ENCODE assay signal across 1 cellular context in the genomic region with DNA sequence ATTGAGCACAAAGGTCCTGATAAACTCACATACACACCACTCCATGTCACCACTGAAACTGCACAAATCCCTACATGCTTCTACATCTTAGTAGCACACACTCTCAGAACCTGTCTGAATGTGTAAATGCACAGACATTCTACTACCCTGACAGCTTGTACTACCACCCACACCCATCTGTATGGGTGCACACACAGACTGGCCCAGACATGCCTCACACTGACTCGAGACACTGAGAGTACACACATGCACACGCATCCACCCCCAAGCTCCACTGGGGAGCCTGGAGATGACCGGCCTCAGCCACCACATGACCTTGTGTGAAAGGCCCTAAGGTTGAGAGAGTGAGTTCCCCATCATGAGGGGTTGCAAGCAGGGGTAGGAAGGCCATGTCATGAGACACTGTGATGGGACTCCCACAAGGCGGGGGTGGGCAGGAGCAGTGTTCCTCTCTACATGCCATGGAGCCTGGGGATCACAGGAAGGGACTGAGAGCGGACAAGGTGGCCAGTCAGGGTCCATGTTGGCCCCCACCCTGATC.
TF ChIP-seq lines count a peak whose summit lies in the region.

No MANE protein-coding gene starts in this region.

TF ChIP-seq in HepG2, 621 proteins besides CTCF, POLR2A, EP300 and RAD21:
- no peak for TF ChIP-seq HMGA1 (CRISPR knock-in tag; conservative IDR thresholded peaks at IDR 0.05)
- no peak for TF ChIP-seq KLF11 (CRISPR knock-in tag; IDR thresholded peaks at IDR 0.05)
- no peak for TF ChIP-seq SRY (CRISPR knock-in tag; IDR thresholded peaks at IDR 0.05)
- no peak for TF ChIP-seq ZNF160 (CRISPR knock-in tag; IDR thresholded peaks at IDR 0.05)
- TF ChIP-seq DMAP1 (CRISPR knock-in tag; IDR thresholded peaks at IDR 0.05) = no peak
- no peak for TF ChIP-seq RARA (CRISPR knock-in tag; IDR thresholded peaks at IDR 0.05)
- TF ChIP-seq SP2 (CRISPR knock-in tag; IDR thresholded peaks at IDR 0.05) = no peak
- no peak for TF ChIP-seq ESRRA (CRISPR knock-in tag; IDR thresholded peaks at IDR 0.05; ENCODE audit: low read depth)
- TF ChIP-seq, protein P1, sequence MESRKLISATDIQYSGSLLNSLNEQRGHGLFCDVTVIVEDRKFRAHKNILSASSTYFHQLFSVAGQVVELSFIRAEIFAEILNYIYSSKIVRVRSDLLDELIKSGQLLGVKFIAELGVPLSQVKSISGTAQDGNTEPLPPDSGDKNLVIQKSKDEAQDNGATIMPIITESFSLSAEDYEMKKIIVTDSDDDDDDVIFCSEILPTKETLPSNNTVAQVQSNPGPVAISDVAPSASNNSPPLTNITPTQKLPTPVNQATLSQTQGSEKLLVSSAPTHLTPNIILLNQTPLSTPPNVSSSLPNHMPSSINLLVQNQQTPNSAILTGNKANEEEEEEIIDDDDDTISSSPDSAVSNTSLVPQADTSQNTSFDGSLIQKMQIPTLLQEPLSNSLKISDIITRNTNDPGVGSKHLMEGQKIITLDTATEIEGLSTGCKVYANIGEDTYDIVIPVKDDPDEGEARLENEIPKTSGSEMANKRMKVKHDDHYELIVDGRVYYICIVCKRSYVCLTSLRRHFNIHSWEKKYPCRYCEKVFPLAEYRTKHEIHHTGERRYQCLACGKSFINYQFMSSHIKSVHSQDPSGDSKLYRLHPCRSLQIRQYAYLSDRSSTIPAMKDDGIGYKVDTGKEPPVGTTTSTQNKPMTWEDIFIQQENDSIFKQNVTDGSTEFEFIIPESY (CRISPR knock-in tag; IDR thresholded peaks at IDR 0.05) = no peak
- TF ChIP-seq, protein P2, sequence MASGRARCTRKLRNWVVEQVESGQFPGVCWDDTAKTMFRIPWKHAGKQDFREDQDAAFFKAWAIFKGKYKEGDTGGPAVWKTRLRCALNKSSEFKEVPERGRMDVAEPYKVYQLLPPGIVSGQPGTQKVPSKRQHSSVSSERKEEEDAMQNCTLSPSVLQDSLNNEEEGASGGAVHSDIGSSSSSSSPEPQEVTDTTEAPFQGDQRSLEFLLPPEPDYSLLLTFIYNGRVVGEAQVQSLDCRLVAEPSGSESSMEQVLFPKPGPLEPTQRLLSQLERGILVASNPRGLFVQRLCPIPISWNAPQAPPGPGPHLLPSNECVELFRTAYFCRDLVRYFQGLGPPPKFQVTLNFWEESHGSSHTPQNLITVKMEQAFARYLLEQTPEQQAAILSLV (CRISPR knock-in tag; IDR thresholded peaks at IDR 0.05; ENCODE audit: borderline replicate concordance) = no peak
- TF ChIP-seq TRIM24 (CRISPR knock-in tag; IDR thresholded peaks at IDR 0.05) = no peak
